In the genomic region with DNA sequence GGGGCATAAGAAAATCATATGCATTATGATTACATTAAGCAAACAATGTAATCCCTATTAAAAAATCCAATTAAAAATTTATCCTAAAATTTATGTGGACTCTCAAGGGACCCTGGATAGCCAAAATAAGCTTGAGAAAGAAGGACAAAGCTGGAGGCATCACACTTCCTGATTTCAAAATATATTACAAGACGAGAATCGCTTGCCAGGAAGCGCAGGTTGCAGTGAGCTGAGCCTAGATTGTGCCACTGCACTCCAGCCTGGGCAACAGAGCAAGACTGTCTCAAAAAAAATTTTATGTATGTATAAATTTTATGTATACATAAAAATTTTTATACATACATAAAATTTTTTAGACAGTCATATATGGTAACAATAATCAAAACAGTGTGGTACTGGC, we compare ENCODE assay signal across 11 cellular contexts. TPM values are rescaled to one million over a fixed set of nuclear protein-coding genes. Genes with fewer than 3 reads are reported as not detected.
"Had no signal": no experiment of that assay in that cellular context is flagged by ENCODE, and none has a peak within 500 bp of the region (broad histone marks: within the 10 kb centered on the region; RNA-seq: fewer than 3 reads in every experiment).

No MANE protein-coding gene starts in this region.

- ATAC-seq: GM23338, HCT116 had no signal

- FAIRE-seq: H1, H54 had no signal

- H3K4me2 ChIP-seq: GM23338 had no signal

- H3K4me3 ChIP-seq: GM23248, GM23338, HAP-1 had no signal

- H3K36me3 ChIP-seq: HAP-1 had no signal

- DNase-seq: GM23248, GOT3, H7, H9, HCEC 1CT, HFFc6 had no signal

- H3K9me3 ChIP-seq: HAP-1 had no signal

- H3K27ac ChIP-seq: GM23248 had no signal

RNA-seq across cellular contexts. Expression of gene GCNT2, which starts 48.5 kb away (rescaled TPM):
- polyA plus RNA-seq: GM23248 had no signal

RNA-seq across cellular contexts. Expression of gene TFAP2A, which starts 57.8 kb away (rescaled TPM):
- polyA plus RNA-seq: GM23338 had no signal
